ENCODE assay signal across 1 cellular context in the genomic region with DNA sequence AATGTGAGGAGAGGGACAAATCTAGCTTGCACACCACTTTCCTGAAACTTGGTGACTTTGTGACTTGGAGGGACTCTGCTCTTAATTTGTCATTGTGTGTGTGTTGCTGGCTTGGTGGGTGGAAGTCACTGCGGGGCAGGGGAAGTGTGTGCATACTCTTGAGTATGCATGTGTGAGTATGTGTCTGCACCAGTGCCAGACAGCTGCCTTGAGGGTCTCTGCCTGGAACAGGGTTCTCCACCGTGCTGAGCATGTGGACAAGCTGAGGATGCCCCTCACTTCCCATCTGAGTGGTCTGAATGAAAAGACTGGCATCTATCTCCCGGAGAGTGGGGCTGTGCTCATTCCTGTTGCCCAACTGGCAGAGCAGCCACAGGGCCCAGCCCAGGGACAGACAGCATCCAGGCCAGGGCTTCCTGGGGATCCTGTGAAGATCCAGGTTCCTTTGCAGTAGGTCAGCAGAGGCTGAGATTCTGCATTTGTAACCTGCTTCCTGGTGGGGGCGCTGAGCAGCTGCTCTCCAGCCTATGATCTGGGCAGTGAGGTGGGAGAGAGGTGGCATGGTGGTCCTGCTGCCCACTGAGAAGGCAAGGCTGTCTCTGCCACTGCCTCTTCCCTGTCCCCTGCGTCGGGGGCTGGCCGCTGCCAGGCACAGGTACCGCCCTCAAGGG.
TF ChIP-seq lines count a peak whose summit lies in the region.

No MANE protein-coding gene starts in this region.

TF ChIP-seq in HepG2, 621 proteins besides CTCF, POLR2A, EP300 and RAD21 (continued from another document and continues in another):
- TF ChIP-seq, protein P1, sequence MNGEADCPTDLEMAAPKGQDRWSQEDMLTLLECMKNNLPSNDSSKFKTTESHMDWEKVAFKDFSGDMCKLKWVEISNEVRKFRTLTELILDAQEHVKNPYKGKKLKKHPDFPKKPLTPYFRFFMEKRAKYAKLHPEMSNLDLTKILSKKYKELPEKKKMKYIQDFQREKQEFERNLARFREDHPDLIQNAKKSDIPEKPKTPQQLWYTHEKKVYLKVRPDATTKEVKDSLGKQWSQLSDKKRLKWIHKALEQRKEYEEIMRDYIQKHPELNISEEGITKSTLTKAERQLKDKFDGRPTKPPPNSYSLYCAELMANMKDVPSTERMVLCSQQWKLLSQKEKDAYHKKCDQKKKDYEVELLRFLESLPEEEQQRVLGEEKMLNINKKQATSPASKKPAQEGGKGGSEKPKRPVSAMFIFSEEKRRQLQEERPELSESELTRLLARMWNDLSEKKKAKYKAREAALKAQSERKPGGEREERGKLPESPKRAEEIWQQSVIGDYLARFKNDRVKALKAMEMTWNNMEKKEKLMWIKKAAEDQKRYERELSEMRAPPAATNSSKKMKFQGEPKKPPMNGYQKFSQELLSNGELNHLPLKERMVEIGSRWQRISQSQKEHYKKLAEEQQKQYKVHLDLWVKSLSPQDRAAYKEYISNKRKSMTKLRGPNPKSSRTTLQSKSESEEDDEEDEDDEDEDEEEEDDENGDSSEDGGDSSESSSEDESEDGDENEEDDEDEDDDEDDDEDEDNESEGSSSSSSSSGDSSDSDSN (CRISPR knock-in tag; IDR thresholded peaks at IDR 0.05) = peak; percentile 52; the same call in 1 of the 2 replicates
- TF ChIP-seq IRX3 (CRISPR knock-in tag; IDR thresholded peaks at IDR 0.05; ENCODE audit: borderline replicate concordance, low read depth) (no peak), SIX4 (CRISPR knock-in tag; IDR thresholded peaks at IDR 0.05) (0 out of 2 replicates have a peak, but pooled peaks have one; percentile 23), KAT7 (CRISPR knock-in tag; IDR thresholded peaks at IDR 0.05; ENCODE audit: borderline replicate concordance) (peak; percentile 78; the same call in 1 of the 2 replicates), ZBTB7A (CRISPR knock-in tag; IDR thresholded peaks at IDR 0.05) (peak; percentile 65; the same call in 1 of the 2 replicates), PPARG (CRISPR knock-in tag; conservative IDR thresholded peaks at IDR 0.05) (0 out of 2 replicates have a peak, but pooled peaks have one; percentile 23), EED (CRISPR knock-in tag; IDR thresholded peaks at IDR 0.05) (peak; percentile 76; the same call in 1 of the 2 replicates), KLF9 (CRISPR knock-in tag; IDR thresholded peaks at IDR 0.05; ENCODE audit: low read depth) (no peak), ZNF281 (CRISPR knock-in tag; IDR thresholded peaks at IDR 0.05; ENCODE audit: borderline replicate concordance) (0 out of 2 replicates have a peak, but pooled peaks have one; percentile 3), ZBTB7B (CRISPR knock-in tag; IDR thresholded peaks at IDR 0.05) (peak; percentile 63), HMG20B (CRISPR knock-in tag; conservative IDR thresholded peaks at IDR 0.05) (no peak), TBX2 (CRISPR knock-in tag; IDR thresholded peaks at IDR 0.05; ENCODE audit: borderline replicate concordance) (peak; percentile 52)
- TF ChIP-seq, protein P2, sequence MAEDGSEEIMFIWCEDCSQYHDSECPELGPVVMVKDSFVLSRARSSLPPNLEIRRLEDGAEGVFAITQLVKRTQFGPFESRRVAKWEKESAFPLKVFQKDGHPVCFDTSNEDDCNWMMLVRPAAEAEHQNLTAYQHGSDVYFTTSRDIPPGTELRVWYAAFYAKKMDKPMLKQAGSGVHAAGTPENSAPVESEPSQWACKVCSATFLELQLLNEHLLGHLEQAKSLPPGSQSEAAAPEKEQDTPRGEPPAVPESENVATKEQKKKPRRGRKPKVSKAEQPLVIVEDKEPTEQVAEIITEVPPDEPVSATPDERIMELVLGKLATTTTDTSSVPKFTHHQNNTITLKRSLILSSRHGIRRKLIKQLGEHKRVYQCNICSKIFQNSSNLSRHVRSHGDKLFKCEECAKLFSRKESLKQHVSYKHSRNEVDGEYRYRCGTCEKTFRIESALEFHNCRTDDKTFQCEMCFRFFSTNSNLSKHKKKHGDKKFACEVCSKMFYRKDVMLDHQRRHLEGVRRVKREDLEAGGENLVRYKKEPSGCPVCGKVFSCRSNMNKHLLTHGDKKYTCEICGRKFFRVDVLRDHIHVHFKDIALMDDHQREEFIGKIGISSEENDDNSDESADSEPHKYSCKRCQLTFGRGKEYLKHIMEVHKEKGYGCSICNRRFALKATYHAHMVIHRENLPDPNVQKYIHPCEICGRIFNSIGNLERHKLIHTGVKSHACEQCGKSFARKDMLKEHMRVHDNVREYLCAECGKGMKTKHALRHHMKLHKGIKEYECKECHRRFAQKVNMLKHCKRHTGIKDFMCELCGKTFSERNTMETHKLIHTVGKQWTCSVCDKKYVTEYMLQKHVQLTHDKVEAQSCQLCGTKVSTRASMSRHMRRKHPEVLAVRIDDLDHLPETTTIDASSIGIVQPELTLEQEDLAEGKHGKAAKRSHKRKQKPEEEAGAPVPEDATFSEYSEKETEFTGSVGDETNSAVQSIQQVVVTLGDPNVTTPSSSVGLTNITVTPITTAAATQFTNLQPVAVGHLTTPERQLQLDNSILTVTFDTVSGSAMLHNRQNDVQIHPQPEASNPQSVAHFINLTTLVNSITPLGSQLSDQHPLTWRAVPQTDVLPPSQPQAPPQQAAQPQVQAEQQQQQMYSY (CRISPR knock-in tag; IDR thresholded peaks at IDR 0.05) = peak; percentile 99
- TF ChIP-seq, protein P3, sequence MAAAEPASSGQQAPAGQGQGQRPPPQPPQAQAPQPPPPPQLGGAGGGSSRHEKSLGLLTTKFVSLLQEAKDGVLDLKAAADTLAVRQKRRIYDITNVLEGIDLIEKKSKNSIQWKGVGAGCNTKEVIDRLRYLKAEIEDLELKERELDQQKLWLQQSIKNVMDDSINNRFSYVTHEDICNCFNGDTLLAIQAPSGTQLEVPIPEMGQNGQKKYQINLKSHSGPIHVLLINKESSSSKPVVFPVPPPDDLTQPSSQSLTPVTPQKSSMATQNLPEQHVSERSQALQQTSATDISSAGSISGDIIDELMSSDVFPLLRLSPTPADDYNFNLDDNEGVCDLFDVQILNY (CRISPR knock-in tag; conservative IDR thresholded peaks at IDR 0.05) = 0 out of 2 replicates have a peak, but pooled peaks have one; percentile 17
- TF ChIP-seq, protein P4, sequence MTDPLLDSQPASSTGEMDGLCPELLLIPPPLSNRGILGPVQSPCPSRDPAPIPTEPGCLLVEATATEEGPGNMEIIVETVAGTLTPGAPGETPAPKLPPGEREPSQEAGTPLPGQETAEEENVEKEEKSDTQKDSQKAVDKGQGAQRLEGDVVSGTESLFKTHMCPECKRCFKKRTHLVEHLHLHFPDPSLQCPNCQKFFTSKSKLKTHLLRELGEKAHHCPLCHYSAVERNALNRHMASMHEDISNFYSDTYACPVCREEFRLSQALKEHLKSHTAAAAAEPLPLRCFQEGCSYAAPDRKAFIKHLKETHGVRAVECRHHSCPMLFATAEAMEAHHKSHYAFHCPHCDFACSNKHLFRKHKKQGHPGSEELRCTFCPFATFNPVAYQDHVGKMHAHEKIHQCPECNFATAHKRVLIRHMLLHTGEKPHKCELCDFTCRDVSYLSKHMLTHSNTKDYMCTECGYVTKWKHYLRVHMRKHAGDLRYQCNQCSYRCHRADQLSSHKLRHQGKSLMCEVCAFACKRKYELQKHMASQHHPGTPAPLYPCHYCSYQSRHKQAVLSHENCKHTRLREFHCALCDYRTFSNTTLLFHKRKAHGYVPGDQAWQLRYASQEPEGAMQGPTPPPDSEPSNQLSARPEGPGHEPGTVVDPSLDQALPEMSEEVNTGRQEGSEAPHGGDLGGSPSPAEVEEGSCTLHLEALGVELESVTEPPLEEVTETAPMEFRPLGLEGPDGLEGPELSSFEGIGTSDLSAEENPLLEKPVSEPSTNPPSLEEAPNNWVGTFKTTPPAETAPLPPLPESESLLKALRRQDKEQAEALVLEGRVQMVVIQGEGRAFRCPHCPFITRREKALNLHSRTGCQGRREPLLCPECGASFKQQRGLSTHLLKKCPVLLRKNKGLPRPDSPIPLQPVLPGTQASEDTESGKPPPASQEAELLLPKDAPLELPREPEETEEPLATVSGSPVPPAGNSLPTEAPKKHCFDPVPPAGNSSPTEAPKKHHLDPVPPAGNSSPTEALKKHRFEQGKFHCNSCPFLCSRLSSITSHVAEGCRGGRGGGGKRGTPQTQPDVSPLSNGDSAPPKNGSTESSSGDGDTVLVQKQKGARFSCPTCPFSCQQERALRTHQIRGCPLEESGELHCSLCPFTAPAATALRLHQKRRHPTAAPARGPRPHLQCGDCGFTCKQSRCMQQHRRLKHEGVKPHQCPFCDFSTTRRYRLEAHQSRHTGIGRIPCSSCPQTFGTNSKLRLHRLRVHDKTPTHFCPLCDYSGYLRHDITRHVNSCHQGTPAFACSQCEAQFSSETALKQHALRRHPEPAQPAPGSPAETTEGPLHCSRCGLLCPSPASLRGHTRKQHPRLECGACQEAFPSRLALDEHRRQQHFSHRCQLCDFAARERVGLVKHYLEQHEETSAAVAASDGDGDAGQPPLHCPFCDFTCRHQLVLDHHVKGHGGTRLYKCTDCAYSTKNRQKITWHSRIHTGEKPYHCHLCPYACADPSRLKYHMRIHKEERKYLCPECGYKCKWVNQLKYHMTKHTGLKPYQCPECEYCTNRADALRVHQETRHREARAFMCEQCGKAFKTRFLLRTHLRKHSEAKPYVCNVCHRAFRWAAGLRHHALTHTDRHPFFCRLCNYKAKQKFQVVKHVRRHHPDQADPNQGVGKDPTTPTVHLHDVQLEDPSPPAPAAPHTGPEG (CRISPR knock-in tag; IDR thresholded peaks at IDR 0.05) = no peak
- TF ChIP-seq, protein P5, sequence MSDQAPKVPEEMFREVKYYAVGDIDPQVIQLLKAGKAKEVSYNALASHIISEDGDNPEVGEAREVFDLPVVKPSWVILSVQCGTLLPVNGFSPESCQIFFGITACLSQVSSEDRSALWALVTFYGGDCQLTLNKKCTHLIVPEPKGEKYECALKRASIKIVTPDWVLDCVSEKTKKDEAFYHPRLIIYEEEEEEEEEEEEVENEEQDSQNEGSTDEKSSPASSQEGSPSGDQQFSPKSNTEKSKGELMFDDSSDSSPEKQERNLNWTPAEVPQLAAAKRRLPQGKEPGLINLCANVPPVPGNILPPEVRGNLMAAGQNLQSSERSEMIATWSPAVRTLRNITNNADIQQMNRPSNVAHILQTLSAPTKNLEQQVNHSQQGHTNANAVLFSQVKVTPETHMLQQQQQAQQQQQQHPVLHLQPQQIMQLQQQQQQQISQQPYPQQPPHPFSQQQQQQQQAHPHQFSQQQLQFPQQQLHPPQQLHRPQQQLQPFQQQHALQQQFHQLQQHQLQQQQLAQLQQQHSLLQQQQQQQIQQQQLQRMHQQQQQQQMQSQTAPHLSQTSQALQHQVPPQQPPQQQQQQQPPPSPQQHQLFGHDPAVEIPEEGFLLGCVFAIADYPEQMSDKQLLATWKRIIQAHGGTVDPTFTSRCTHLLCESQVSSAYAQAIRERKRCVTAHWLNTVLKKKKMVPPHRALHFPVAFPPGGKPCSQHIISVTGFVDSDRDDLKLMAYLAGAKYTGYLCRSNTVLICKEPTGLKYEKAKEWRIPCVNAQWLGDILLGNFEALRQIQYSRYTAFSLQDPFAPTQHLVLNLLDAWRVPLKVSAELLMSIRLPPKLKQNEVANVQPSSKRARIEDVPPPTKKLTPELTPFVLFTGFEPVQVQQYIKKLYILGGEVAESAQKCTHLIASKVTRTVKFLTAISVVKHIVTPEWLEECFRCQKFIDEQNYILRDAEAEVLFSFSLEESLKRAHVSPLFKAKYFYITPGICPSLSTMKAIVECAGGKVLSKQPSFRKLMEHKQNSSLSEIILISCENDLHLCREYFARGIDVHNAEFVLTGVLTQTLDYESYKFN (CRISPR knock-in tag; conservative IDR thresholded peaks at IDR 0.05) = 0 out of 2 replicates have a peak, but pooled peaks have one; percentile 7
- TF ChIP-seq, protein P6, sequence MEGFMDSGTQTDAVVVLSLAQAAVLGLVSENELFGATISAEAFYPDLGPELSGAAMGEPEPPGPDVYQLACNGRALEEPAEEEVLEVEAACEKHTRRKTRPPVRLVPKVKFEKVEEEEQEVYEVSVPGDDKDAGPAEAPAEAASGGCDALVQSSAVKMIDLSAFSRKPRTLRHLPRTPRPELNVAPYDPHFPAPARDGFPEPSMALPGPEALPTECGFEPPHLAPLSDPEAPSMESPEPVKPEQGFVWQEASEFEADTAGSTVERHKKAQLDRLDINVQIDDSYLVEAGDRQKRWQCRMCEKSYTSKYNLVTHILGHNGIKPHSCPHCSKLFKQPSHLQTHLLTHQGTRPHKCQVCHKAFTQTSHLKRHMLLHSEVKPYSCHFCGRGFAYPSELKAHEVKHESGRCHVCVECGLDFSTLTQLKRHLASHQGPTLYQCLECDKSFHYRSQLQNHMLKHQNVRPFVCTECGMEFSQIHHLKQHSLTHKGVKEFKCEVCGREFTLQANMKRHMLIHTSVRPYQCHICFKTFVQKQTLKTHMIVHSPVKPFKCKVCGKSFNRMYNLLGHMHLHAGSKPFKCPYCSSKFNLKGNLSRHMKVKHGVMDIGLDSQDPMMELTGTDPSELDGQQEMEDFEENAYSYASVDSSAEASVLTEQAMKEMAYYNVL (CRISPR knock-in tag; IDR thresholded peaks at IDR 0.05; ENCODE audit: borderline replicate concordance) = peak; percentile 31; the same call in 1 of the 2 replicates
- TF ChIP-seq, protein P7, sequence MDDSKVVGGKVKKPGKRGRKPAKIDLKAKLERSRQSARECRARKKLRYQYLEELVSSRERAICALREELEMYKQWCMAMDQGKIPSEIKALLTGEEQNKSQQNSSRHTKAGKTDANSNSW (CRISPR knock-in tag; IDR thresholded peaks at IDR 0.05; ENCODE audit: borderline replicate concordance) = no peak
- TF ChIP-seq, protein P8, sequence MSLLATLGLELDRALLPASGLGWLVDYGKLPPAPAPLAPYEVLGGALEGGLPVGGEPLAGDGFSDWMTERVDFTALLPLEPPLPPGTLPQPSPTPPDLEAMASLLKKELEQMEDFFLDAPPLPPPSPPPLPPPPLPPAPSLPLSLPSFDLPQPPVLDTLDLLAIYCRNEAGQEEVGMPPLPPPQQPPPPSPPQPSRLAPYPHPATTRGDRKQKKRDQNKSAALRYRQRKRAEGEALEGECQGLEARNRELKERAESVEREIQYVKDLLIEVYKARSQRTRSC (CRISPR knock-in tag; IDR thresholded peaks at IDR 0.05; ENCODE audit: low read depth) = no peak
